In the genomic region with DNA sequence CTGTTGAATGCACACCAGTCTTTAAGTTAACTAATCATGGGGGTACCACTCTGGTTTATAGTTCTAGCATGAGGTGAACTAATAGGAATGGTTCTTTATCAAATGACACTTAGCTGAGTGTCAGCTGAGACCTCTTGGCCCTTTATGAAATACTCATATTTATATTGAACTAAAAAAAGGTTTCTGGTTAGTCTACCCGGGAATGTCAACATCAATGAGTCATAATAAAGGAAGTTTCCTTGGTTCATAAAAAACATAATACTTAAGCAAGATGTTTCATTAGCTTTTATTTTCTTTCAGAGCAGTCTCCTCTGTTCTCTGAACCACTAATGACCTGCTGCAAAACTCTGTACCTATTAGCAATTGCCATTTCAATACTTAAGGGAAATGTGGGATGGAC, we compare ENCODE assay signal across 10 cellular contexts. TPM values are rescaled to one million over a fixed set of nuclear protein-coding genes. Genes with fewer than 3 reads are reported as not detected.
DNase-seq lines count a peak whose midpoint lies in the region; ATAC-seq, FAIRE-seq and TF ChIP-seq lines count a peak whose summit lies in the region.
"Had no signal": no experiment of that assay in that cellular context is flagged by ENCODE, and none has a peak within 500 bp of the region (broad histone marks: within the 10 kb centered on the region; RNA-seq: fewer than 3 reads in every experiment).

No MANE protein-coding gene starts in this region.

- H3K4ac ChIP-seq in mesenchymal stem cell (ENCODE audit: low read depth in 1 of 2, low read length in 2 of 2) = no peak overlapping the region

- no peak overlapping the region for H2BK5ac ChIP-seq in mesenchymal stem cell (ENCODE audit: low read depth, low read length, poor library complexity, severe bottlenecking)

- peaks cover 61% of the 10 kb centered on the region for H3K4me1 ChIP-seq in ACC112 (ENCODE audit: control insufficient read depth, insufficient read depth, low read length, unreplicated experiment)
- H3K4me1 ChIP-seq in endothelial cell of umbilical vein (ENCODE audit: control insufficient read depth, extremely low read depth, insufficient read depth, low read length) = peaks cover 43% of the 10 kb centered on the region
- no peaks in the 10 kb centered on the region for H3K4me1 ChIP-seq in mesenchymal stem cell (ENCODE audit: control insufficient read depth, insufficient read depth, low read depth, low read length)

- H3K14ac ChIP-seq in mesenchymal stem cell (ENCODE audit: low read length in 2 of 2) = no peak overlapping the region

- FAIRE-seq in endothelial cell of umbilical vein (lab: Jason Lieb, UNC) = peak; percentile 70

- intact Hi-C loops in endothelial cell of umbilical vein (cut with micrococcal nuclease) = loop anchor here (1.0 kb wide), 1 partner anchor 9 kb away; no protein-coding TSS in a partner anchor

- H3K9ac ChIP-seq in endothelial cell of umbilical vein (replicated peaks; ENCODE audit: extremely low read depth, insufficient read depth, low read length) = no peak overlapping the region
- H3K9ac ChIP-seq in mesenchymal stem cell (ENCODE audit: low read length) = peak overlapping the region; percentile 28

- TF ChIP-seq POLR2A in endothelial cell of umbilical vein (IDR thresholded peaks at IDR 0.05; ENCODE audit: low read depth, low read length) = no peak

- POLR2A ChIA-PET in endothelial cell of umbilical vein (lab: Charles Lee) = interaction anchor here (0.7 to 5.8 kb wide), 3 partner anchors 13 to 16 kb away, joined by 4 to 40 read pairs (median 4); a partner anchor contains a TSS

- no peaks in the 10 kb centered on the region for H3K9me1 ChIP-seq in endothelial cell of umbilical vein (replicated peaks; ENCODE audit: control insufficient read depth, extremely low read depth, insufficient read depth, low read length)

- peaks cover 3% of the 10 kb centered on the region for H3K79me1 ChIP-seq in mesenchymal stem cell (replicated peaks; ENCODE audit: low read length, poor library complexity, severe bottlenecking)

- H3K36me3 ChIP-seq in ACC112 (ENCODE audit: insufficient read depth, low read length) (0 out of 2 replicates have a peak, but pooled peaks cover 9% of the 10 kb centered on the region), endothelial cell of umbilical vein (ENCODE audit: control insufficient read depth in 2 of 2, extremely low read depth in 1 of 2, insufficient read depth in 2 of 2, low read length in 2 of 2) (peaks cover 4 to 12% of the 10 kb centered on the region in 2 experiments), mesenchymal stem cell (ENCODE audit: control insufficient read depth in 1 of 2, insufficient read depth in 2 of 2, low read depth in 1 of 2, low read length in 2 of 2) (peaks cover 9 to 90% of the 10 kb centered on the region in 2 experiments)

- H2BK120ac ChIP-seq in mesenchymal stem cell (ENCODE audit: low read depth, low read length) = no peak overlapping the region

- WGBS in mesenchymal stem cell = no CpG with 5 or more reads among the region's 1 CpG

- no TSS peak for BruUV-seq in endothelial cell of umbilical vein (replicated peaks; lab: Mats Ljungman, UMichigan)

- no peaks in the 10 kb centered on the region for H3K27me3 ChIP-seq in ACC112 (ENCODE audit: insufficient read depth, low read length)
- H3K27me3 ChIP-seq in endothelial cell of umbilical vein (ENCODE audit: control insufficient read depth in 2 of 2, insufficient read depth in 2 of 2, low read length in 2 of 2) = no peaks in the 10 kb centered on the region
- H3K27me3 ChIP-seq in mesenchymal stem cell (ENCODE audit: control insufficient read depth in 1 of 2, insufficient read depth in 1 of 2, low read length in 2 of 2) = no peaks in the 10 kb centered on the region

- dilution Hi-C loops in endothelial cell of umbilical vein (cut with MboI; ENCODE audit: extremely low pct_ligation_motif_present, low sequenced_read_pairs) = loop anchor here (25.0 kb wide), 1 partner anchor 126 kb away; no protein-coding TSS in a partner anchor

- no peak overlapping the region for H4K91ac ChIP-seq in mesenchymal stem cell (ENCODE audit: low read length)

- no peak overlapping the region for H2BK15ac ChIP-seq in mesenchymal stem cell (ENCODE audit: low read depth, poor library complexity, severe bottlenecking)

- no peak overlapping the region for H2BK12ac ChIP-seq in mesenchymal stem cell (ENCODE audit: low read length in 2 of 2)

- CTCF ChIA-PET in endothelial cell of umbilical vein (lab: Charles Lee) = interaction anchor here (0.5 to 3.0 kb wide), 9 partner anchors 9 to 137 kb away, joined by 3 to 24 read pairs (median 3); a partner anchor contains a TSS

- no peaks in the 10 kb centered on the region for H3K9me3 ChIP-seq in endothelial cell of umbilical vein (replicated peaks; ENCODE audit: control insufficient read depth, insufficient read depth, low read length)
- H3K9me3 ChIP-seq in mesenchymal stem cell (ENCODE audit: control insufficient read depth, low read length) = no peaks in the 10 kb centered on the region

- peak overlapping the region; percentile 72 for H3K4me2 ChIP-seq in endothelial cell of umbilical vein (ENCODE audit: insufficient read depth, low read length)
- no peak overlapping the region for H3K4me2 ChIP-seq in mesenchymal stem cell (ENCODE audit: low read length, poor library complexity, severe bottlenecking)

- no peak overlapping the region for H2AK5ac ChIP-seq in mesenchymal stem cell (ENCODE audit: low read length, severe bottlenecking)

- H3K79me2 ChIP-seq in ACC112 (ENCODE audit: control insufficient read depth, insufficient read depth, low read length, unreplicated experiment) (peaks cover 84% of the 10 kb centered on the region), endothelial cell of umbilical vein (ENCODE audit: control insufficient read depth, insufficient read depth, low read length) (peaks cover 98% of the 10 kb centered on the region)

- no peak overlapping the region for H2AFZ ChIP-seq in ACC112 (ENCODE audit: low read length, unreplicated experiment)
- no peak overlapping the region for H2AFZ ChIP-seq in endothelial cell of umbilical vein (ENCODE audit: low read depth, low read length)
- no peak overlapping the region for H2AFZ ChIP-seq in mesenchymal stem cell (ENCODE audit: low read depth, low read length)

- peak overlapping the region; percentile 51 for H3K27ac ChIP-seq in ACC112 (ENCODE audit: low read depth, low read length)
- peak overlapping the region; percentile 47 for H3K27ac ChIP-seq in endothelial cell of umbilical vein (ENCODE audit: insufficient read depth, low read depth, low read length)
- peak overlapping the region; percentile 39 for H3K27ac ChIP-seq in mesenchymal stem cell (ENCODE audit: low read length, poor library complexity, severe bottlenecking)

- DNase-seq in NCI-H226 (peak; percentile 39), endothelial cell of umbilical vein (ENCODE audit: low read depth, low spot score) (peak; percentile 89), mesenchymal stem cell (peak; percentile 61), activated T-cell treated with anti-CD3 and anti-CD28 coated beads for 4 hours (no peak), NCI-H1417 (lab: John Stamatoyannopoulos, UW) (no peak), NCI-H1092 (lab: John Stamatoyannopoulos, UW) (no peak)
- DNase-seq: NCI-H82 had no signal

- no peak for TF ChIP-seq CTCF in endothelial cell of umbilical vein (IDR thresholded peaks at IDR 0.05; ENCODE audit: extremely low read depth in 1 of 2, insufficient read depth in 1 of 2, low read depth in 1 of 2, low read length in 2 of 2)

- no peak overlapping the region for H3K23ac ChIP-seq in mesenchymal stem cell (ENCODE audit: low read length in 2 of 2)

- H4K8ac ChIP-seq in mesenchymal stem cell (ENCODE audit: low read length) = no peak overlapping the region

- peaks cover 36% of the 10 kb centered on the region for H4K20me1 ChIP-seq in endothelial cell of umbilical vein (replicated peaks; ENCODE audit: control insufficient read depth, extremely low read depth, insufficient read depth, low read length)

- peak overlapping the region; percentile 34; the same call in 1 of the 2 replicates for H3K4me3 ChIP-seq in ACC112 (ENCODE audit: low read depth, low read length)
- H3K4me3 ChIP-seq in endothelial cell of umbilical vein (replicated peaks in 1 of 3; ENCODE audit: insufficient read depth in 1 of 3, low read depth in 1 of 3, low read length in 3 of 3) = peak overlapping the region in 1 of 3 experiments; percentile 23
- H3K4me3 ChIP-seq in mesenchymal stem cell (ENCODE audit: insufficient read depth in 1 of 2, low read depth in 1 of 2, low read length in 2 of 2) = peak overlapping the region in 1 of 2 experiments; percentile 3

- ATAC-seq in GM21381 (IDR thresholded peaks at IDR 0.05; ENCODE audit: unreplicated experiment) = no peak

- H3K18ac ChIP-seq in mesenchymal stem cell (ENCODE audit: low read depth in 1 of 2, low read length in 2 of 2) = no peak overlapping the region

TF ChIP-seq in endothelial cell of umbilical vein, 7 proteins besides CTCF, POLR2A, EP300 and RAD21 (continues in another document):
- peak; percentile 51 for TF ChIP-seq POLR2AphosphoS5 (IDR thresholded peaks at IDR 0.05; ENCODE audit: insufficient read depth, low read depth, low read length)
- TF ChIP-seq JUN (IDR thresholded peaks at IDR 0.05; ENCODE audit: borderline replicate concordance, insufficient read depth, insufficient read length, low read depth) = peak; percentile 87
- TF ChIP-seq EZH2 (IDR thresholded peaks at IDR 0.05; ENCODE audit: borderline replicate concordance, low read depth, low read length, severe bottlenecking) = no peak

RNA-seq across cellular contexts. Expression of a gene that starts 13.7 kb away (rescaled TPM):
- 245 and 283 TPM in 2 replicates for total RNA-seq in endothelial cell of umbilical vein
- 168 TPM in 2 replicates for polyA plus RNA-seq in endothelial cell of umbilical vein
- 142 and 143 TPM in 2 replicates for polyA plus RNA-seq in endothelial cell of umbilical vein (2011; cell fraction: cytosol; rRNA removed)
- 403 and 406 TPM in 2 replicates for polyA plus RNA-seq in endothelial cell of umbilical vein (2011; cell fraction: nucleus; rRNA removed)
- 155 and 160 TPM in 2 replicates for polyA plus RNA-seq in endothelial cell of umbilical vein (2012)
- polyA minus RNA-seq in endothelial cell of umbilical vein = 381 and 392 TPM in 2 replicates
- 71.7 TPM for polyA minus RNA-seq in endothelial cell of umbilical vein (2011; cell fraction: cytosol; rRNA and poly(A)+ RNA removed)
- polyA minus RNA-seq in endothelial cell of umbilical vein (2011; cell fraction: nucleus; rRNA and poly(A)+ RNA removed) = 989 and 991 TPM in 2 replicates
- 87.8 TPM for polyA plus RNA-seq in mesenchymal stem cell (2013, experiment 1 of 2)
- polyA plus RNA-seq in mesenchymal stem cell (2013, experiment 2 of 2) = 86.6 TPM

RNA-seq across cellular contexts. Expression of a gene that starts 46.8 kb away (rescaled TPM):
- 0.44 TPM in 1 of 2 replicates, not detected in the other for total RNA-seq in endothelial cell of umbilical vein
- 0.03 and 0.33 TPM in 2 replicates for polyA plus RNA-seq in endothelial cell of umbilical vein
- not detected in 2 replicates for polyA plus RNA-seq in endothelial cell of umbilical vein (2011; cell fraction: cytosol; rRNA removed)
- 1.2 and 1.6 TPM in 2 replicates for polyA plus RNA-seq in endothelial cell of umbilical vein (2011; cell fraction: nucleus; rRNA removed)
- polyA plus RNA-seq in endothelial cell of umbilical vein (2012) = not detected in 2 replicates
- 0.13 TPM in 1 of 2 replicates, not detected in the other for polyA minus RNA-seq in endothelial cell of umbilical vein
- not detected for polyA minus RNA-seq in endothelial cell of umbilical vein (2011; cell fraction: cytosol; rRNA and poly(A)+ RNA removed)
- polyA minus RNA-seq in endothelial cell of umbilical vein (2011; cell fraction: nucleus; rRNA and poly(A)+ RNA removed) = 0.53 and 0.67 TPM in 2 replicates
- not detected for polyA plus RNA-seq in mesenchymal stem cell (2013, experiment 1 of 2)
- polyA plus RNA-seq in mesenchymal stem cell (2013, experiment 2 of 2) = not detected
- polyA plus RNA-seq: esophagus had no signal

Comparison
In these comparisons a context has a peak if more than half of its experiments do, and no peak if none do; other contexts are left out.
1. DNase-seq: peak in NCI-H226 (single experiment), endothelial cell of umbilical vein (single experiment) and mesenchymal stem cell (single experiment); none in activated T-cell treated with anti-CD3 and anti-CD28 coated beads for 4 hours (single experiment), NCI-H1417 (0 of 3) and NCI-H1092 (single experiment).
2. Peak in every context shown above with its lines, with median percentiles within 50 percentile points of each other: H3K27ac ChIP-seq.